16 cellular contexts compared by ENCODE assay signal in genomic region chr2:47737191-47737975, GRCh38. TPM values are rescaled to one million over a fixed set of nuclear protein-coding genes. Genes with fewer than 3 reads are reported as not detected.
DNase-seq lines count a peak whose midpoint lies in the region; ATAC-seq, FAIRE-seq and TF ChIP-seq lines count a peak whose summit lies in the region.
"Had no signal": no experiment of that assay in that cellular context is flagged by ENCODE, and none has a peak within 500 bp of the region (broad histone marks: within the 10 kb centered on the region; RNA-seq: fewer than 3 reads in every experiment).

No MANE protein-coding gene starts in this region.

- TF ChIP-seq POLR2A in GM12891 (IDR thresholded peaks at IDR 0.05; ENCODE audit: low read depth, low read length) (no peak), H54 (IDR thresholded peaks at IDR 0.05; ENCODE audit: low read depth, low read length) (no peak)

- DNase-seq in GM12891 (ENCODE audit: insufficient read length, low spot score) (no peak), OCI-LY7 (ENCODE audit: low spot score) (no peak), epithelial cell of proximal tubule (ENCODE audit: low read depth) (peak; percentile 57), mesenchymal stem cell (peak; percentile 73), left lobe of liver (ENCODE audit: low spot score) (no peak), H54 (ENCODE audit: insufficient read length, low spot score) (no peak), GM20000 (ENCODE audit: low spot score) (no peak)
- no peak for DNase-seq in activated CD4-positive, alpha-beta T cell treated with anti-CD3 and anti-CD28 coated beads, Interleukin-2, amount 50 U/mL, for 48 hours
- DNase-seq: CD8-positive, alpha-beta memory T cell; NCI-H1105 treated with DMSO at 0.1 percent for 48 hours; NCI-H187; NCI-H82; Peyer's patch; SHP77 had no signal

- no peak overlapping the region for H4K8ac ChIP-seq in mesenchymal stem cell (ENCODE audit: low read length)

- H4K91ac ChIP-seq in mesenchymal stem cell (ENCODE audit: low read length) = no peak overlapping the region

- POLR2A ChIA-PET in OCI-LY7 (lab: Charles Lee) = interaction anchor here (1.0 to 5.1 kb wide), 10 partner anchors 12 to 47 kb away, joined by 4 to 78 read pairs (median 18); no protein-coding TSS in a partner anchor

- no TSS peak for BruUV-seq in OCI-LY7 (replicated peaks; lab: Mats Ljungman, UMichigan)

- 69% methylated on average over 3 of the region's 3 CpGs for WGBS in mesenchymal stem cell

- no peak overlapping the region for H2BK15ac ChIP-seq in mesenchymal stem cell (ENCODE audit: low read depth, poor library complexity, severe bottlenecking)

- peak overlapping the region; percentile 50 for H3K4me2 ChIP-seq in OCI-LY7 (ENCODE audit: low read length)
- H3K4me2 ChIP-seq in mesenchymal stem cell (ENCODE audit: low read length, poor library complexity, severe bottlenecking) = no peak overlapping the region

- H2AK5ac ChIP-seq in mesenchymal stem cell (ENCODE audit: low read length, severe bottlenecking) = no peak overlapping the region

- H2AFZ ChIP-seq in OCI-LY7 (ENCODE audit: low read length) (no peak overlapping the region), mesenchymal stem cell (ENCODE audit: low read depth, low read length) (no peak overlapping the region)

- no peaks in the 10 kb centered on the region for H4K20me1 ChIP-seq in OCI-LY7 (ENCODE audit: insufficient read depth, low read length)

- H2BK5ac ChIP-seq in mesenchymal stem cell (ENCODE audit: low read depth, low read length, poor library complexity, severe bottlenecking) = no peak overlapping the region

- TF ChIP-seq CTCF in OCI-LY7 (conservative IDR thresholded peaks at IDR 0.05; ENCODE audit: low read length) (no peak), epithelial cell of proximal tubule (conservative IDR thresholded peaks at IDR 0.05; ENCODE audit: low read depth, low read length) (no peak), GM20000 (IDR thresholded peaks at IDR 0.05; ENCODE audit: extremely low read depth, missing control alignments) (no peak)

- peaks cover 25 to 52% of the 10 kb centered on the region in 2 experiments for H3K27me3 ChIP-seq in mesenchymal stem cell (ENCODE audit: control insufficient read depth in 1 of 2, insufficient read depth in 1 of 2, low read length in 2 of 2)
- H3K27me3 ChIP-seq: Peyer's patch had no signal

- ATAC-seq in left lobe of liver = no peak
- ATAC-seq: SK-N-SH treated with all-trans-retinoic acid at 6 μM for 48 hours had no signal

- H3K4ac ChIP-seq in mesenchymal stem cell (ENCODE audit: low read depth in 1 of 2, low read length in 2 of 2) = no peak overlapping the region

- H3K36me3 ChIP-seq in OCI-LY7 (ENCODE audit: insufficient read depth, low read length) = peaks cover 90% of the 10 kb centered on the region
- no peaks in the 10 kb centered on the region for H3K36me3 ChIP-seq in mesenchymal stem cell (ENCODE audit: control insufficient read depth in 1 of 2, insufficient read depth in 2 of 2, low read depth in 1 of 2, low read length in 2 of 2)
- H3K36me3 ChIP-seq: Peyer's patch had no signal

- FAIRE-seq in GM12891 (lab: Jason Lieb, UNC) = peak; percentile 57
- FAIRE-seq in H54 (lab: Jason Lieb, UNC) = no peak

- no peaks in the 10 kb centered on the region for H3K9me2 ChIP-seq in OCI-LY7 (ENCODE audit: insufficient read depth, low read length)

- H3K4me3 ChIP-seq in OCI-LY7 (ENCODE audit: low read depth, low read length, poor library complexity, severe bottlenecking) = no peak overlapping the region
- no peak overlapping the region for H3K4me3 ChIP-seq in epithelial cell of proximal tubule (ENCODE audit: low read depth, low read length)
- no peak overlapping the region for H3K4me3 ChIP-seq in mesenchymal stem cell (ENCODE audit: insufficient read depth in 1 of 2, low read depth in 1 of 2, low read length in 2 of 2)
- H3K4me3 ChIP-seq: Peyer's patch had no signal

- no peak overlapping the region for H3K18ac ChIP-seq in mesenchymal stem cell (ENCODE audit: low read depth in 1 of 2, low read length in 2 of 2)

- H3K9me3 ChIP-seq in OCI-LY7 (ENCODE audit: low read length) = 0 out of 2 replicates have a peak, but pooled peaks cover 4% of the 10 kb centered on the region
- no peaks in the 10 kb centered on the region for H3K9me3 ChIP-seq in mesenchymal stem cell (ENCODE audit: control insufficient read depth, low read length)
- H3K9me3 ChIP-seq: Peyer's patch had no signal

- no peak overlapping the region for H2BK12ac ChIP-seq in mesenchymal stem cell (ENCODE audit: low read length in 2 of 2)

- H3K27ac ChIP-seq in OCI-LY7 (ENCODE audit: low read depth, low read length, poor library complexity, severe bottlenecking) (peak overlapping the region; percentile 94), mesenchymal stem cell (ENCODE audit: low read length, poor library complexity, severe bottlenecking) (no peak overlapping the region)
- H3K27ac ChIP-seq: HL-60, Peyer's patch had no signal

- H3K9ac ChIP-seq in mesenchymal stem cell (ENCODE audit: low read length) = no peak overlapping the region

- CTCF ChIA-PET in OCI-LY7 (lab: Charles Lee; ENCODE audit: unreplicated experiment) = no interaction called here

- no peak overlapping the region for H3K14ac ChIP-seq in mesenchymal stem cell (ENCODE audit: low read length in 2 of 2)

- intact Hi-C loops in OCI-LY7 (cut with micrococcal nuclease; ENCODE audit: unreplicated experiment) = loop anchor here (2.0 kb wide), 1 partner anchor 19 kb away; no protein-coding TSS in a partner anchor

- no peak overlapping the region for H3K23ac ChIP-seq in mesenchymal stem cell (ENCODE audit: low read length in 2 of 2)

- no peaks in the 10 kb centered on the region for H3K79me1 ChIP-seq in mesenchymal stem cell (replicated peaks; ENCODE audit: low read length, poor library complexity, severe bottlenecking)

- H2BK120ac ChIP-seq in mesenchymal stem cell (ENCODE audit: low read depth, low read length) = no peak overlapping the region

- H3K79me2 ChIP-seq in OCI-LY7 (ENCODE audit: insufficient read depth, low read depth, low read length) = peaks cover 83% of the 10 kb centered on the region

- H3K4me1 ChIP-seq in OCI-LY7 (ENCODE audit: insufficient read depth, low read length, poor library complexity, severe bottlenecking) = peaks cover 95% of the 10 kb centered on the region
- H3K4me1 ChIP-seq in mesenchymal stem cell (ENCODE audit: control insufficient read depth, insufficient read depth, low read depth, low read length) = no peaks in the 10 kb centered on the region
- H3K4me1 ChIP-seq: Peyer's patch had no signal

TF ChIP-seq in GM12891, 5 proteins besides CTCF, POLR2A, EP300 and RAD21:
- TF ChIP-seq SPI1 (IDR thresholded peaks at IDR 0.05; ENCODE audit: low read depth, low read length) (no peak), POU2F2 (IDR thresholded peaks at IDR 0.05; ENCODE audit: low read depth, low read length) (no peak), TAF1 (IDR thresholded peaks at IDR 0.05; ENCODE audit: low read depth, low read length) (no peak), POLR2AphosphoS5 (IDR thresholded peaks at IDR 0.05; ENCODE audit: low read depth, low read length) (no peak), PAX5 (IDR thresholded peaks at IDR 0.05; ENCODE audit: insufficient read depth, low read length, severe bottlenecking) (no peak)

RNA-seq across cellular contexts. Expression of gene MSH6, which starts 45.6 kb away (rescaled TPM):
- polyA plus RNA-seq in GM12891 (2012; ENCODE audit: low read depth, missing spikeins) = 25.5 TPM
- total RNA-seq in OCI-LY7 (2014; rRNA removed; shearing (Covaris generic)) = 291 and 303 TPM in 2 replicates
- total RNA-seq in OCI-LY7 (2022) (525 and 607 TPM in 2 replicates), epithelial cell of proximal tubule (89.6 and 95.6 TPM in 2 replicates), left lobe of liver (19.3 TPM)
- polyA plus RNA-seq in mesenchymal stem cell (2013, experiment 1 of 2) = 25.6 TPM
- 26.1 TPM for polyA plus RNA-seq in mesenchymal stem cell (2013, experiment 2 of 2)

Comparison
In these comparisons a context has a peak if more than half of its experiments do, and no peak if none do; other contexts are left out.
1. DNase-seq: peak in epithelial cell of proximal tubule (single experiment) and mesenchymal stem cell (single experiment); none in GM12891 (single experiment), OCI-LY7 (single experiment), activated CD4-positive, alpha-beta T cell treated with anti-CD3 and anti-CD28 coated beads, Interleukin-2, amount 50 U/mL, for 48 hours (0 of 2), left lobe of liver (single experiment), H54 (single experiment) and GM20000 (single experiment).